Comparison of ENCODE assay signal across 26 cellular contexts in genomic region chr15:73146419-73146818, GRCh38.
DNase-seq lines count a peak whose midpoint lies in the region; ATAC-seq, FAIRE-seq and TF ChIP-seq lines count a peak whose summit lies in the region.
"Had no signal": no experiment of that assay in that cellular context is flagged by ENCODE, and none has a peak within 500 bp of the region (broad histone marks: within the 10 kb centered on the region; RNA-seq: fewer than 3 reads in every experiment).

No MANE protein-coding gene starts in this region.

- peaks cover 2% of the 10 kb centered on the region for H3K9me3 Mint-ChIP-seq in astrocyte (ENCODE audit: unreplicated experiment)

- H3K4me3 ChIP-seq in astrocyte (ENCODE audit: insufficient read depth, low read depth, low read length): no peak overlapping the region
- peak overlapping the region; percentile 30 for H3K4me3 ChIP-seq in neural cell (ENCODE audit: low read length)
- H3K4me3 ChIP-seq: BLaER1, GM12878 had no signal

- peaks cover 2% of the 10 kb centered on the region for H3K4me1 Mint-ChIP-seq in astrocyte (ENCODE audit: low read depth, unreplicated experiment)
- H3K4me1 Mint-ChIP-seq: CD14-positive monocyte had no signal

- FAIRE-seq in astrocyte (lab: Jason Lieb, UNC): no peak
- FAIRE-seq: A204.1, GM12892, GM18507 had no signal

- H3K27me3 ChIP-seq in astrocyte (ENCODE audit: insufficient read depth, low read length) (no peaks in the 10 kb centered on the region), neural cell (ENCODE audit: insufficient read depth, low read depth, low read length) (no peaks in the 10 kb centered on the region)
- H3K27me3 ChIP-seq: BE2C, BLaER1 had no signal

- H3F3A ChIP-seq in neural cell (ENCODE audit: insufficient read depth, low read length, poor library complexity, severe bottlenecking): no peaks in the 10 kb centered on the region

- H3K79me2 ChIP-seq in astrocyte (ENCODE audit: insufficient read depth, low read length) (no peaks in the 10 kb centered on the region), neural cell (replicated peaks; ENCODE audit: insufficient read depth, low read length) (no peaks in the 10 kb centered on the region)

- DNase-seq in astrocyte (ENCODE audit: low read depth) (peak; percentile 1), astrocyte of the hippocampus (ENCODE audit: low read depth, low spot score) (peak; percentile 33), left cardiac atrium (no peak), GF-D8 (lab: John Stamatoyannopoulos, UW) (no peak)
- DNase-seq in activated CD8-positive, alpha-beta memory T cell treated with anti-CD3 and anti-CD28 coated beads for 24 hours: no peak
- DNase-seq: 8988T; ACHN; BE2C; C1 segment of cervical spinal cord; CD4-positive, alpha-beta memory T cell; CD4-positive, CD25-positive, alpha-beta regulatory T cell; CD8-positive, alpha-beta memory T cell; COR-L47; DMS 273 treated with DMSO at 0.1 percent for 48 hours; DMS153; DMS53; DMS79; DND-41; EL had no signal

- H3K4me2 ChIP-seq in astrocyte (ENCODE audit: low read length) (no peak overlapping the region), neural cell (ENCODE audit: low read length) (peak overlapping the region; percentile 25)
- H3K4me2 ChIP-seq: BLaER1 had no signal

- TF ChIP-seq CTCF in astrocyte (IDR thresholded peaks at IDR 0.05; ENCODE audit: insufficient read depth, low read depth, low read length) (no peak), neural cell (IDR thresholded peaks at IDR 0.05; ENCODE audit: poor library complexity, severe bottlenecking) (no peak)

- no peak overlapping the region for H3K4me3 Mint-ChIP-seq in astrocyte (ENCODE audit: unreplicated experiment)
- H3K4me3 Mint-ChIP-seq: CD4-positive, alpha-beta memory T cell; CD4-positive, CD25-positive, alpha-beta regulatory T cell; CD8-positive, alpha-beta memory T cell had no signal

- no peak for ATAC-seq in left cardiac atrium
- ATAC-seq: GM12878 had no signal

- H3K36me3 ChIP-seq in astrocyte (ENCODE audit: insufficient read depth, low read length) (no peaks in the 10 kb centered on the region), neural cell (ENCODE audit: insufficient read depth, low read length) (peaks cover 4% of the 10 kb centered on the region)
- H3K36me3 ChIP-seq: BE2C had no signal

- peaks cover 1% of the 10 kb centered on the region for H3K36me3 Mint-ChIP-seq in astrocyte (ENCODE audit: low read depth, unreplicated experiment)
- H3K36me3 Mint-ChIP-seq: CD14-positive monocyte; CD4-positive, CD25-positive, alpha-beta regulatory T cell had no signal

- H3K9ac ChIP-seq in astrocyte (ENCODE audit: low read length) (no peak overlapping the region), neural cell (ENCODE audit: low read length) (no peak overlapping the region)
- H3K9ac ChIP-seq: BLaER1 had no signal

- no peaks in the 10 kb centered on the region for H3K4me1 ChIP-seq in astrocyte (ENCODE audit: insufficient read depth, low read length)
- H3K4me1 ChIP-seq: BE2C, BLaER1 had no signal

- no peaks in the 10 kb centered on the region for H3K27me3 Mint-ChIP-seq in astrocyte (ENCODE audit: low read depth, unreplicated experiment)
- H3K27me3 Mint-ChIP-seq: CD4-positive, alpha-beta memory T cell had no signal

- H3K27ac Mint-ChIP-seq in astrocyte (ENCODE audit: unreplicated experiment): no peak overlapping the region
- H3K27ac Mint-ChIP-seq: CD14-positive monocyte; CD4-positive, alpha-beta memory T cell; CD4-positive, CD25-positive, alpha-beta regulatory T cell had no signal

- H4K20me1 ChIP-seq in astrocyte (ENCODE audit: insufficient read depth, low read length) (no peaks in the 10 kb centered on the region), neural cell (ENCODE audit: insufficient read depth) (no peaks in the 10 kb centered on the region)
- H4K20me1 ChIP-seq: BLaER1 had no signal

- H3K9me3 ChIP-seq in astrocyte (ENCODE audit: insufficient read depth, low read depth, low read length) (no peaks in the 10 kb centered on the region), neural cell (ENCODE audit: low read length) (no peaks in the 10 kb centered on the region)
- H3K9me3 ChIP-seq: BE2C had no signal

- TF ChIP-seq RAD21 in neural cell (conservative IDR thresholded peaks at IDR 0.05): no peak

- no peak for TF ChIP-seq EP300 in neural cell (conservative IDR thresholded peaks at IDR 0.05; ENCODE audit: poor library complexity, severe bottlenecking)

- H3K27ac ChIP-seq in astrocyte (ENCODE audit: low read depth, low read length) (no peak overlapping the region), neural cell (ENCODE audit: low read length) (peak overlapping the region; percentile 50)
- H3K27ac ChIP-seq: BLaER1 had no signal

- intact Hi-C loops in left cardiac atrium (cut with DNase I): no loop called here

- no peak overlapping the region for H2AFZ ChIP-seq in astrocyte (ENCODE audit: low read depth, low read length)
- H2AFZ ChIP-seq in neural cell (ENCODE audit: low read depth, low read length): no peak overlapping the region

- no peaks in the 10 kb centered on the region for H3K9me2 ChIP-seq in neural cell (ENCODE audit: insufficient read depth, low read length)

TF ChIP-seq in neural cell, 6 proteins besides CTCF, POLR2A, EP300 and RAD21:
- TF ChIP-seq TAF1 (IDR thresholded peaks at IDR 0.05; ENCODE audit: low read depth) (no peak), EZH2 (IDR thresholded peaks at IDR 0.05; ENCODE audit: borderline replicate concordance, insufficient read depth, low read length, poor library complexity, severe bottlenecking) (no peak), POLR2AphosphoS5 (IDR thresholded peaks at IDR 0.05) (no peak), REST (IDR thresholded peaks at IDR 0.05; ENCODE audit: borderline replicate concordance) (no peak)

Comparison
In these comparisons a context has a peak if more than half of its experiments do, and no peak if none do; other contexts are left out.
1. DNase-seq: peak in astrocyte (single experiment) and astrocyte of the hippocampus (single experiment); none in activated CD8-positive, alpha-beta memory T cell treated with anti-CD3 and anti-CD28 coated beads for 24 hours (single experiment), left cardiac atrium (single experiment) and GF-D8 (single experiment).